In genomic region chr12:88208661-88209060, GRCh38 we compare ENCODE assay signal across 17 cellular contexts.
DNase-seq lines count a peak whose midpoint lies in the region; ATAC-seq and TF ChIP-seq lines count a peak whose summit lies in the region.
"Had no signal": no experiment of that assay in that cellular context is flagged by ENCODE, and none has a peak within 500 bp of the region (broad histone marks: within the 10 kb centered on the region; RNA-seq: fewer than 3 reads in every experiment).

No MANE protein-coding gene starts in this region.

- H2AFZ ChIP-seq in ACC112 (ENCODE audit: low read length, unreplicated experiment), result no peak overlapping the region
- H2AFZ ChIP-seq: GM23338 had no signal

- H3K4me1 ChIP-seq in ACC112 (ENCODE audit: control insufficient read depth, insufficient read depth, low read length, unreplicated experiment), result peaks cover 26% of the 10 kb centered on the region
- H3K4me1 ChIP-seq in adipocyte (ENCODE audit: control insufficient read depth, insufficient read depth, low read length), result peaks cover 28% of the 10 kb centered on the region
- peaks cover 5% of the 10 kb centered on the region for H3K4me1 ChIP-seq in upper lobe of right lung
- H3K4me1 ChIP-seq: BE2C had no signal

- H3K27ac ChIP-seq in ACC112 (ENCODE audit: low read depth, low read length) (peak overlapping the region; percentile 58; the same call in 1 of the 2 replicates), upper lobe of right lung (no peak overlapping the region)

- no peaks in the 10 kb centered on the region for H3K27me3 Mint-ChIP-seq in HFFc6 (ENCODE audit: insufficient read depth)
- H3K27me3 Mint-ChIP-seq: CD4-positive, CD25-positive, alpha-beta regulatory T cell had no signal

- H3K36me3 ChIP-seq in ACC112 (ENCODE audit: insufficient read depth, low read length) (peaks cover 9% of the 10 kb centered on the region; the same call in 1 of the 2 replicates), adipocyte (ENCODE audit: control insufficient read depth, insufficient read depth, low read length, severe bottlenecking) (no peaks in the 10 kb centered on the region), upper lobe of right lung (no peaks in the 10 kb centered on the region)
- H3K36me3 ChIP-seq: BE2C had no signal

- peaks cover 69% of the 10 kb centered on the region for H3K36me3 Mint-ChIP-seq in HFFc6 (ENCODE audit: low read depth)
- H3K36me3 Mint-ChIP-seq: CD4-positive, CD25-positive, alpha-beta regulatory T cell had no signal

- H3K9me3 Mint-ChIP-seq in HFFc6, result peaks cover 63% of the 10 kb centered on the region

- H3K4me3 ChIP-seq in ACC112 (ENCODE audit: low read depth, low read length) (no peak overlapping the region), adipocyte (ENCODE audit: low read length) (peak overlapping the region; percentile 20), upper lobe of right lung (no peak overlapping the region)
- H3K4me3 ChIP-seq: GM12878, GM23338 had no signal

- H3K4me1 Mint-ChIP-seq in HFFc6 (ENCODE audit: low read depth), result peaks cover 49% of the 10 kb centered on the region
- H3K4me1 Mint-ChIP-seq: CD4-positive, CD25-positive, alpha-beta regulatory T cell; CD8-positive, alpha-beta memory T cell; GM23338 had no signal

- DNase-seq in HFFc6 (no peak), adipocyte (ENCODE audit: low read depth) (no peak), upper lobe of right lung (no peak), NCI-H187 (lab: John Stamatoyannopoulos, UW) (no peak)
- DNase-seq: ACHN; BE2C; C1 segment of cervical spinal cord; CD4-positive, CD25-positive, alpha-beta regulatory T cell; CD8-positive, alpha-beta memory T cell; COR-L47; DMS 273 treated with DMSO at 0.1 percent for 48 hours; DMS53; DND-41 had no signal

- H3K4me3 Mint-ChIP-seq in HFFc6, result no peak overlapping the region
- H3K4me3 Mint-ChIP-seq: CD4-positive, CD25-positive, alpha-beta regulatory T cell; CD8-positive, alpha-beta memory T cell; GM23338 had no signal

- ATAC-seq in upper lobe of right lung (peak; percentile 22), GM21367 (IDR thresholded peaks at IDR 0.05; ENCODE audit: unreplicated experiment) (no peak)
- ATAC-seq: GM12878, GM23338 had no signal

- H3K27ac Mint-ChIP-seq in HFFc6, result peak overlapping the region; percentile 65; the same call in 1 of the 2 replicates
- H3K27ac Mint-ChIP-seq: CD4-positive, CD25-positive, alpha-beta regulatory T cell; CD8-positive, alpha-beta memory T cell; GM23338 had no signal

- H3K27me3 ChIP-seq in ACC112 (ENCODE audit: insufficient read depth, low read length) (no peaks in the 10 kb centered on the region), adipocyte (replicated peaks; ENCODE audit: control insufficient read depth, insufficient read depth, low read length) (no peaks in the 10 kb centered on the region), upper lobe of right lung (no peaks in the 10 kb centered on the region)
- H3K27me3 ChIP-seq: BE2C had no signal

- TF ChIP-seq CTCF in HFFc6 (IDR thresholded peaks at IDR 0.05) (no peak), upper lobe of right lung (IDR thresholded peaks at IDR 0.05) (no peak)

- no peak overlapping the region for H3K9ac ChIP-seq in adipocyte (ENCODE audit: low read length)

- no peaks in the 10 kb centered on the region for H3K79me2 ChIP-seq in ACC112 (ENCODE audit: control insufficient read depth, insufficient read depth, low read length, unreplicated experiment)

- H3K9me3 ChIP-seq in adipocyte (ENCODE audit: control insufficient read depth, low read length) (peaks cover 48% of the 10 kb centered on the region), upper lobe of right lung (peaks cover 25% of the 10 kb centered on the region)
- H3K9me3 ChIP-seq: BE2C had no signal

- intact Hi-C loops in upper lobe of right lung (cut with DNase I), result no loop called here
